In the genomic region with DNA sequence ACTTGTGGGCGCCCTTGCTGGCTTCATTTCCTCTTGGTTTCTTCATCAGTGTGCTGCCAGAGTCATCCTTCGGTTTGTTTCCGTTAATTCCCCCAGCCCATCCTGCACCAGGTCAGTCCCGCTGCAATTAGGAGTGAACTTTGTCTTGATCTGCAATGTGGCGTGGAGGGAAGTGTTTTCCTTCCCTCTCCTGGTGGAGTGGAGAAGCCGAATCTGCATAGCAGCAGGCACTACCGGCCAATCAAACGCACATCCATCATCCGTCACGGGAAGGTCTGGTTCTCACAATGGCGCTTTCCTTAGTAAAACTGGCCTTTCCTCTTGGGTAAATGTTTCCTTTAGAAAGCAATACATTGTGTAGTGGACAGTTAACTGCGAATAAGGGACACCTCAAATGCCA, we compare ENCODE assay signal across 21 cellular contexts.
"Had no signal": no experiment of that assay in that cellular context is flagged by ENCODE, and none has a peak within 500 bp of the region (broad histone marks: within the 10 kb centered on the region; RNA-seq: fewer than 3 reads in every experiment).

No MANE protein-coding gene starts in this region.

- H3K27me3 ChIP-seq: gastrocnemius medialis, sigmoid colon, stomach, suprapubic skin, tibial nerve, uterus had no signal

- ATAC-seq: activated CD4-positive, alpha-beta T cell treated with anti-CD3 and anti-CD28 coated beads for 36 hours; gastrocnemius medialis; stimulated activated memory B cell treated with anti-CD40 and anti-IgM and Interleukin-4, amounts not matched to agents 10 μg/mL and 1 μg/mL and 100 μg/mL, for 72 hours had no signal

- H3K4me2 ChIP-seq: smooth muscle cell had no signal

- H3K27ac Mint-ChIP-seq: activated B cell treated with CpG ODN at 0.5 μM for 24 hours; activated CD4-positive, alpha-beta T cell treated with anti-CD3 and anti-CD28 coated beads for 36 hours; activated naive CD8-positive, alpha-beta T cell treated with anti-CD3 and anti-CD28 coated beads, Interleukin-2, amount 10 ng/mL, durations not matched to agents 7 days and 5 days; stimulated activated memory B cell treated with anti-CD40 and anti-IgM and Interleukin-4, amounts not matched to agents 10 μg/mL and 1 μg/mL and 100 μg/mL, for 72 hours; T-helper 1 cell treated with Interleukin-12 subunit alpha and Interleukin-12 subunit beta and Interleukin-4 antibody, amounts not matched to agents 30 μg/mL and 1 μg/mL, for 36 hours had no signal

- H3K4me1 ChIP-seq: uterus had no signal

- H3K9me3 Mint-ChIP-seq: activated B cell treated with CpG ODN at 0.5 μM for 24 hours; activated naive CD8-positive, alpha-beta T cell treated with anti-CD3 and anti-CD28 coated beads, Interleukin-2, amount 10 ng/mL, durations not matched to agents 7 days and 5 days; stimulated activated memory B cell treated with anti-CD40 and anti-IgM and Interleukin-4, amounts not matched to agents 10 μg/mL and 1 μg/mL and 100 μg/mL, for 72 hours; T-helper 1 cell treated with Interleukin-12 subunit alpha and Interleukin-12 subunit beta and Interleukin-4 antibody, amounts not matched to agents 30 μg/mL and 1 μg/mL, for 36 hours had no signal

- H3K36me3 ChIP-seq: gastrocnemius medialis, sigmoid colon, stomach, suprapubic skin, tibial nerve, uterus had no signal

- H3K4me1 Mint-ChIP-seq: activated B cell treated with CpG ODN at 0.5 μM for 24 hours; activated CD4-positive, alpha-beta T cell treated with anti-CD3 and anti-CD28 coated beads for 36 hours; activated naive CD8-positive, alpha-beta T cell treated with anti-CD3 and anti-CD28 coated beads, Interleukin-2, amount 10 ng/mL, durations not matched to agents 7 days and 5 days; stimulated activated memory B cell treated with anti-CD40 and anti-IgM and Interleukin-4, amounts not matched to agents 10 μg/mL and 1 μg/mL and 100 μg/mL, for 72 hours had no signal

- H3K4me3 Mint-ChIP-seq: activated B cell treated with CpG ODN at 0.5 μM for 24 hours; activated CD4-positive, alpha-beta T cell treated with anti-CD3 and anti-CD28 coated beads for 36 hours; activated naive CD8-positive, alpha-beta T cell treated with anti-CD3 and anti-CD28 coated beads, Interleukin-2, amount 10 ng/mL, durations not matched to agents 7 days and 5 days; stimulated activated memory B cell treated with anti-CD40 and anti-IgM and Interleukin-4, amounts not matched to agents 10 μg/mL and 1 μg/mL and 100 μg/mL, for 72 hours; T-helper 1 cell treated with Interleukin-12 subunit alpha and Interleukin-12 subunit beta and Interleukin-4 antibody, amounts not matched to agents 30 μg/mL and 1 μg/mL, for 36 hours had no signal

- H3K27me3 Mint-ChIP-seq: stimulated activated memory B cell treated with anti-CD40 and anti-IgM and Interleukin-4, amounts not matched to agents 10 μg/mL and 1 μg/mL and 100 μg/mL, for 72 hours had no signal

- H3K27ac ChIP-seq: suprapubic skin had no signal

- H3K9me3 ChIP-seq: gastrocnemius medialis, sigmoid colon, stomach, suprapubic skin, tibial nerve, uterus had no signal

- H3K4me3 ChIP-seq: gastrocnemius medialis, sigmoid colon, smooth muscle cell, stomach, suprapubic skin, tibial nerve, uterus had no signal

- DNase-seq: activated B cell treated with CpG ODN at 0.5 μM for 24 hours; activated CD4-positive, alpha-beta T cell treated with anti-CD3 and anti-CD28 coated beads for 36 hours; activated CD4-positive, alpha-beta T cell treated with anti-CD3 and anti-CD28 coated beads, Interleukin-2, amount 50 U/mL, for 4 hours; activated CD8-positive, alpha-beta memory T cell treated with anti-CD3 and anti-CD28 coated beads, Interleukin-2, amount 50 U/mL, for 48 hours; activated naive CD4-positive, alpha-beta T cell treated with Interleukin-2 at 50 U/mL for 16 hours; activated naive CD8-positive, alpha-beta T cell treated with anti-CD3 and anti-CD28 coated beads, Interleukin-2, amount 10 ng/mL, durations not matched to agents 7 days and 5 days; activated T-cell treated with anti-CD3 and anti-CD28 coated beads, Interleukin-2, amount 50 U/mL, for 48 hours; amniotic stem cell; effector CD8-positive, alpha-beta T cell; gastrocnemius medialis; mesenchymal stem cell; sigmoid colon; stimulated activated CD4-positive, alpha-beta T cell treated with anti-CD3 and anti-CD28 coated beads, Interleukin-15, amount 100 ng/mL, for 24 hours; T1000; uterus had no signal

- H3K36me3 Mint-ChIP-seq: activated naive CD8-positive, alpha-beta T cell treated with anti-CD3 and anti-CD28 coated beads, Interleukin-2, amount 10 ng/mL, durations not matched to agents 7 days and 5 days; stimulated activated memory B cell treated with anti-CD40 and anti-IgM and Interleukin-4, amounts not matched to agents 10 μg/mL and 1 μg/mL and 100 μg/mL, for 72 hours had no signal
